ENCODE assay signal across 9 cellular contexts in the genomic region with DNA sequence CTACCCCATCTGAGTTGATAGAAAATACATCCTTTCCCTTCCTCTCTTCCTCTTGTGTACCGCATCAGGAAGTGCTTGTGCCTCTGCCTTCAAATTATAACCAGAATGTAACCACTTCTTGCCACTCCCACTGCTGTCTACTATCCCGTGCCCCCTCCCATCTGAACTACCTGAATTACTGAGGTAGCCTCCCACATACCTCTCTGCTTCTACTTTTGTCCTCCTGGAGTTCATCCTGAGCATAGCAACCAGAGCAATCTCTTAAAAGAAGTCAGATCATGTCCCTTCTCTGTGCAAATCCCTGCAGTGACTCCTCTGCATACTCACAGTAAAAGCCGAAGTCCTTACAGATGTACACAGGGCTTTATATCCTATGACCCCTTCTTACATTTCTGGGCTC. TPM values are rescaled to one million over a fixed set of nuclear protein-coding genes. Genes with fewer than 3 reads are reported as not detected.
"Had no signal": no experiment of that assay in that cellular context is flagged by ENCODE, and none has a peak within 500 bp of the region (broad histone marks: within the 10 kb centered on the region; RNA-seq: fewer than 3 reads in every experiment).

No MANE protein-coding gene starts in this region.

- FAIRE-seq: HTR-8/SVneo, K562 had no signal

- H3K4me3 Mint-ChIP-seq: HFFc6 had no signal

- H3K27ac Mint-ChIP-seq: HFFc6 had no signal

- H3K4me3 ChIP-seq: HAP-1, K562 had no signal

- H3K4me1 ChIP-seq: HAP-1 had no signal

- DNase-seq: GOT3, HFFc6, IMR-90, KG1 had no signal

- ATAC-seq: HCT116, K562 had no signal

- H3K9me3 ChIP-seq: HAP-1 had no signal

- H3K36me3 ChIP-seq: HAP-1 had no signal

RNA-seq across cellular contexts. Expression of gene SV2C, which starts 23.0 kb away (rescaled TPM):
- total RNA-seq: HFFc6, HT-29, IMR-90 had no signal
- polyA plus RNA-seq: IMR-90, K562 had no signal
